In genomic region chr9:135315572-135315971, GRCh38 we compare ENCODE assay signal across 16 cellular contexts.
DNase-seq lines count a peak whose midpoint lies in the region; TF ChIP-seq lines count a peak whose summit lies in the region.
"Had no signal": no experiment of that assay in that cellular context is flagged by ENCODE, and none has a peak within 500 bp of the region (broad histone marks: within the 10 kb centered on the region; RNA-seq: fewer than 3 reads in every experiment).

No MANE protein-coding gene starts in this region.

- no peak overlapping the region for H3K4me3 Mint-ChIP-seq in osteocyte (ENCODE audit: unreplicated experiment)
- H3K4me3 Mint-ChIP-seq: CD14-positive monocyte; CD4-positive, alpha-beta memory T cell; CD4-positive, CD25-positive, alpha-beta regulatory T cell; CD8-positive, alpha-beta memory T cell had no signal

- peaks cover 5% of the 10 kb centered on the region for H3K27me3 Mint-ChIP-seq in osteocyte (ENCODE audit: unreplicated experiment)

- peak; percentile 21 for DNase-seq in activated CD8-positive, alpha-beta memory T cell treated with anti-CD3 and anti-CD28 coated beads for 24 hours
- no peak for DNase-seq in activated CD8-positive, alpha-beta memory T cell treated with anti-CD3 and anti-CD28 coated beads, Interleukin-2, amount 50 U/mL, for 48 hours
- DNase-seq in osteocyte (ENCODE audit: extremely low spot score, unreplicated experiment): peak; percentile 68
- peak; percentile 6 for DNase-seq in ureter (ENCODE audit: low spot score)
- no peak for DNase-seq in NCI-H2171 treated with DMSO at 0.1 percent for 48 hours (lab: John Stamatoyannopoulos, UW)
- no peak for DNase-seq in DMS153 (lab: John Stamatoyannopoulos, UW)
- DNase-seq: BE2C; C1 segment of cervical spinal cord; CD4-positive, alpha-beta memory T cell; CD4-positive, CD25-positive, alpha-beta regulatory T cell; CD8-positive, alpha-beta memory T cell; COR-L47; DMS 273 treated with DMSO at 0.1 percent for 48 hours; DMS79 treated with DMSO at 0.1 percent for 48 hours; GF-D8 had no signal

- TF ChIP-seq CTCF in osteocyte (IDR thresholded peaks at IDR 0.05): no peak

- H3K36me3 Mint-ChIP-seq in osteocyte (ENCODE audit: unreplicated experiment): no peaks in the 10 kb centered on the region
- H3K36me3 Mint-ChIP-seq: CD14-positive monocyte; CD4-positive, alpha-beta memory T cell; CD4-positive, CD25-positive, alpha-beta regulatory T cell; CD8-positive, alpha-beta memory T cell had no signal

- H3K4me1 Mint-ChIP-seq in osteocyte (ENCODE audit: unreplicated experiment): no peaks in the 10 kb centered on the region
- H3K4me1 Mint-ChIP-seq: CD14-positive monocyte; CD4-positive, alpha-beta memory T cell; CD4-positive, CD25-positive, alpha-beta regulatory T cell; CD8-positive, alpha-beta memory T cell had no signal

- H3K9me3 Mint-ChIP-seq in osteocyte (ENCODE audit: unreplicated experiment): peaks cover 20% of the 10 kb centered on the region

- H3K27ac Mint-ChIP-seq in osteocyte (ENCODE audit: unreplicated experiment): no peak overlapping the region
- H3K27ac Mint-ChIP-seq: CD14-positive monocyte; CD4-positive, alpha-beta memory T cell; CD4-positive, CD25-positive, alpha-beta regulatory T cell; CD8-positive, alpha-beta memory T cell had no signal

Comparison
In these comparisons a context has a peak if more than half of its experiments do, and no peak if none do; other contexts are left out.
1. DNase-seq: peak in activated CD8-positive, alpha-beta memory T cell treated with anti-CD3 and anti-CD28 coated beads for 24 hours (single experiment), osteocyte (single experiment) and ureter (single experiment); none in activated CD8-positive, alpha-beta memory T cell treated with anti-CD3 and anti-CD28 coated beads, Interleukin-2, amount 50 U/mL, for 48 hours (single experiment), NCI-H2171 treated with DMSO at 0.1 percent for 48 hours (single experiment) and DMS153 (single experiment).